Comparison of ENCODE assay signal across 1 cellular context in genomic region chr11:43737194-43737575, GRCh38.
TF ChIP-seq lines count a peak whose summit lies in the region.

No MANE protein-coding gene starts in this region.

TF ChIP-seq in IMR-90, 13 proteins besides CTCF, POLR2A, EP300 and RAD21:
- TF ChIP-seq SMC3 (IDR thresholded peaks at IDR 0.05; ENCODE audit: low read depth, low read length) (no peak), RCOR1 (IDR thresholded peaks at IDR 0.05; ENCODE audit: insufficient replicate concordance, low read length) (no peak), MAFK (IDR thresholded peaks at IDR 0.05; ENCODE audit: low read depth, low read length) (no peak), FOS (IDR thresholded peaks at IDR 0.05; ENCODE audit: low read depth, low read length) (no peak), RFX5 (IDR thresholded peaks at IDR 0.05; ENCODE audit: low read depth, low read length) (no peak), MXI1 (IDR thresholded peaks at IDR 0.05; ENCODE audit: borderline replicate concordance, low read depth, low read length) (no peak), MAZ (IDR thresholded peaks at IDR 0.05; ENCODE audit: borderline replicate concordance, low read depth, low read length) (no peak), CHD1 (IDR thresholded peaks at IDR 0.05; ENCODE audit: low read depth, low read length) (no peak), CEBPB (IDR thresholded peaks at IDR 0.05; ENCODE audit: low read depth, low read length) (no peak), USF2 (IDR thresholded peaks at IDR 0.05; ENCODE audit: low read depth, low read length) (no peak)
